Comparison of ENCODE assay signal across 13 cellular contexts in the genomic region with DNA sequence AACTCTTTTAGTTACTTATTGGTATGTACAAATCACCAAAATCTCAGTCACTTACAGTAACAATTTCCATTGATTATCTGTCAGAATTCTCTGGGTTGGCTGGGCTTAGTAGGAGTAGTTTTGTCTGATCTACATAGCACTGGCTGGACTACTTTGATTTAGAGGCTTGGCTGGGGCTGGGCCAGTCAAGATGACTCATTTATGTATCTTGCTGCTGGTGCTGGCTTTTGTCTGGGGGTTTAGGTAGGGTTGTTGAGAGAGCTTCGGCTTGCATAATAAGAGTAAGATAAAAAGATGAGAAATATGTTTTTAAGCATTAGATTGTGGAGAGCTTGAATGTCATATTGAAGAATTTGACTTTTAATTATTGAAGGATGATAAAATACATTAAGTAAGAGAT.
A peak's percentile ranks its signal among the peaks of the same experiment; 100 is the strongest.
DNase-seq lines count a peak whose midpoint lies in the region; ATAC-seq and TF ChIP-seq lines count a peak whose summit lies in the region.
"Had no signal": no experiment of that assay in that cellular context is flagged by ENCODE, and none has a peak within 500 bp of the region (broad histone marks: within the 10 kb centered on the region; RNA-seq: fewer than 3 reads in every experiment).

No MANE protein-coding gene starts in this region.

- H3K36me3 ChIP-seq in GM23248 (ENCODE audit: low read depth): no peaks in the 10 kb centered on the region
- H3K36me3 ChIP-seq in prostate gland: no peaks in the 10 kb centered on the region
- H3K36me3 ChIP-seq in MM.1S (replicated peaks; ENCODE audit: insufficient read depth, low read length): no peaks in the 10 kb centered on the region
- H3K36me3 ChIP-seq: suprapubic skin had no signal

- H3K4me2 ChIP-seq in GM23248 (ENCODE audit: unreplicated experiment): no peak overlapping the region
- H3K4me2 ChIP-seq in MM.1S (ENCODE audit: low read depth, low read length): no peak overlapping the region

- ATAC-seq in HG02623 (IDR thresholded peaks at IDR 0.05; ENCODE audit: unreplicated experiment) (no peak), HG03175 (IDR thresholded peaks at IDR 0.05; ENCODE audit: unreplicated experiment) (no peak), HG02885 (IDR thresholded peaks at IDR 0.05; ENCODE audit: poor library complexity, unreplicated experiment) (no peak)

- H2AFZ ChIP-seq in GM23248 (no peak overlapping the region), MM.1S (ENCODE audit: low read length) (no peak overlapping the region)

- no peaks in the 10 kb centered on the region for H3K9me3 ChIP-seq in GM23248 (ENCODE audit: low read depth)
- no peaks in the 10 kb centered on the region for H3K9me3 ChIP-seq in prostate gland
- H3K9me3 ChIP-seq in MM.1S (replicated peaks; ENCODE audit: insufficient read depth, low read length): no peaks in the 10 kb centered on the region
- H3K9me3 ChIP-seq: suprapubic skin had no signal

- H3K9me2 ChIP-seq in GM23248 (ENCODE audit: insufficient read depth) (no peaks in the 10 kb centered on the region), MM.1S (replicated peaks; ENCODE audit: insufficient read depth, low read length) (no peaks in the 10 kb centered on the region)

- H3K4me1 ChIP-seq in GM23248 (ENCODE audit: insufficient read depth) (peaks cover 8% of the 10 kb centered on the region; the same call in 1 of the 2 replicates), prostate gland (replicated peaks) (no peaks in the 10 kb centered on the region), MM.1S (ENCODE audit: low read length) (no peaks in the 10 kb centered on the region)
- H3K4me1 ChIP-seq: suprapubic skin had no signal

- TF ChIP-seq CTCF in fibroblast of pulmonary artery (IDR thresholded peaks at IDR 0.05; ENCODE audit: low read length, missing control alignments) (no peak), prostate gland (IDR thresholded peaks at IDR 0.05) (no peak), MM.1S (IDR thresholded peaks at IDR 0.05; ENCODE audit: low read length) (no peak)

- no peaks in the 10 kb centered on the region for H4K20me1 ChIP-seq in GM23248 (ENCODE audit: insufficient read depth)
- H4K20me1 ChIP-seq in MM.1S (ENCODE audit: insufficient read depth, low read length): no peaks in the 10 kb centered on the region

- H3F3A ChIP-seq in GM23248 (ENCODE audit: insufficient read depth) (0 out of 2 replicates have a peak, but pooled peaks cover 5% of the 10 kb centered on the region), MM.1S (ENCODE audit: insufficient read depth, low read length) (no peaks in the 10 kb centered on the region)

- H3K79me2 ChIP-seq in GM23248 (ENCODE audit: insufficient read depth) (no peaks in the 10 kb centered on the region), MM.1S (ENCODE audit: low read length) (no peaks in the 10 kb centered on the region)

- H3K9ac ChIP-seq in GM23248 (no peak overlapping the region), MM.1S (ENCODE audit: low read length) (no peak overlapping the region)

- WGBS in GM23248 (ENCODE audit: low coverage in 1 of 2, low lambda C conversion rate in 2 of 2, missing lambda C conversion rate in 2 of 2), 2 experiments: 0 to 7% methylated on average over 1 of the region's 1 CpG
- 23% methylated on average over 1 of the region's 1 CpG for WGBS in prostate gland

- in situ Hi-C loops in GM23248 (cut with MboI): loop anchor here (25.0 kb wide), 1 partner anchor 1018 kb away; no protein-coding TSS in a partner anchor

- peak; percentile 72 for DNase-seq in GM23248
- peak; percentile 20 for DNase-seq in SW480 (ENCODE audit: low spot score)
- DNase-seq in fibroblast of pulmonary artery (ENCODE audit: low read depth): peak; percentile 39
- DNase-seq in prostate gland (ENCODE audit: low spot score): peak; percentile 20
- no peak for DNase-seq in MM.1S
- DNase-seq: activated CD4-positive, alpha-beta T cell treated with anti-CD3 and anti-CD28 coated beads, Interleukin-2, amount 10 ng/mL, durations not matched to agents 24 days and 14 days; effector CD4-positive, alpha-beta T cell; NCI-H1048; OCI-M1 had no signal

- H3K4me3 ChIP-seq in GM23248 (no peak overlapping the region), fibroblast of pulmonary artery (replicated peaks; ENCODE audit: low read depth, low read length) (no peak overlapping the region), prostate gland (no peak overlapping the region), MM.1S (ENCODE audit: low read length) (no peak overlapping the region)
- H3K4me3 ChIP-seq: suprapubic skin had no signal

- intact Hi-C loops in prostate gland (cut with DNase I): no loop called here

- no peak for TF ChIP-seq POLR2A in prostate gland (IDR thresholded peaks at IDR 0.05)

- no peaks in the 10 kb centered on the region for H3K27me3 ChIP-seq in GM23248 (replicated peaks; ENCODE audit: insufficient read depth)
- no peaks in the 10 kb centered on the region for H3K27me3 ChIP-seq in prostate gland (replicated peaks; ENCODE audit: insufficient read depth)
- no peaks in the 10 kb centered on the region for H3K27me3 ChIP-seq in MM.1S (replicated peaks; ENCODE audit: insufficient read depth, low read length)
- H3K27me3 ChIP-seq: suprapubic skin had no signal

- H3K27ac ChIP-seq in GM23248 (no peak overlapping the region), prostate gland (no peak overlapping the region), MM.1S (ENCODE audit: low read length) (no peak overlapping the region)
- H3K27ac ChIP-seq: suprapubic skin had no signal
